8 cellular contexts compared by ENCODE assay signal in genomic region chr1:25432364-25432719, GRCh38. TPM values are rescaled to one million over a fixed set of nuclear protein-coding genes. Genes with fewer than 3 reads are reported as not detected.
DNase-seq lines count a peak whose midpoint lies in the region; ATAC-seq and TF ChIP-seq lines count a peak whose summit lies in the region.

No MANE protein-coding gene starts in this region.

- no peak for TF ChIP-seq POLR2A in stomach (IDR thresholded peaks at IDR 0.05)

- peaks cover 22% of the 10 kb centered on the region for H3K27me3 ChIP-seq in iPS-20b (ENCODE audit: insufficient read depth, low read length)
- H3K27me3 ChIP-seq in stomach = no peaks in the 10 kb centered on the region

- H3K27me3 Mint-ChIP-seq in activated CD8-positive, alpha-beta memory T cell treated with anti-CD3 and anti-CD28 coated beads, Interleukin-2, amount 10 ng/mL, durations not matched to agents 7 days and 5 days = no peaks in the 10 kb centered on the region
- H3K27me3 Mint-ChIP-seq in activated T-helper 17 cell treated with anti-CD3 and anti-CD28 coated beads, Interleukin-2, amount 50 U/mL, for 72 hours = no peaks in the 10 kb centered on the region

- intact Hi-C loops in stomach (cut with DNase I; ENCODE audit: low total_unique reads) = no loop called here

- peaks cover 3% of the 10 kb centered on the region for H3K36me3 Mint-ChIP-seq in activated CD8-positive, alpha-beta memory T cell treated with anti-CD3 and anti-CD28 coated beads, Interleukin-2, amount 10 ng/mL, durations not matched to agents 7 days and 5 days
- H3K36me3 Mint-ChIP-seq in activated T-helper 17 cell treated with anti-CD3 and anti-CD28 coated beads, Interleukin-2, amount 50 U/mL, for 72 hours (ENCODE audit: low read depth) = peaks cover 28% of the 10 kb centered on the region

- H3K4me3 ChIP-seq in iPS-20b (ENCODE audit: low read length) (peak overlapping the region; percentile 83), stomach (peak overlapping the region; percentile 92 to 95 (median 94))

- CTCF ChIA-PET in activated CD8-positive, alpha-beta memory T cell treated with anti-CD3 and anti-CD28 coated beads, Interleukin-2, amount 10 ng/mL, durations not matched to agents 7 days and 5 days (lab: Charles Lee) = interaction anchor here (0.7 to 1.4 kb wide), 2 partner anchors 18 to 416 kb away, joined by 3 to 4 read pairs; no protein-coding TSS in a partner anchor

- no peak for DNase-seq in activated CD8-positive, alpha-beta memory T cell treated with anti-CD3 and anti-CD28 coated beads, Interleukin-2, amount 10 ng/mL, durations not matched to agents 7 days and 5 days
- no peak for DNase-seq in activated CD8-positive, alpha-beta memory T cell treated with anti-CD3 and anti-CD28 coated beads, Interleukin-2, amount 50 U/mL, for 48 hours
- DNase-seq in stomach = no peak
- DNase-seq in NOMO-1 (lab: John Stamatoyannopoulos, UW; ENCODE audit: unreplicated experiment in 2 of 2) = no peak
- DNase-seq in iPS-NIHi7 (ENCODE audit: extremely low spot score) = no peak
- DNase-seq in CD1c-positive myeloid dendritic cell (ENCODE audit: extremely low spot score) = no peak

- no peak overlapping the region for H3K27ac Mint-ChIP-seq in activated CD8-positive, alpha-beta memory T cell treated with anti-CD3 and anti-CD28 coated beads, Interleukin-2, amount 10 ng/mL, durations not matched to agents 7 days and 5 days
- H3K27ac Mint-ChIP-seq in activated T-helper 17 cell treated with anti-CD3 and anti-CD28 coated beads, Interleukin-2, amount 50 U/mL, for 72 hours = peak overlapping the region; percentile 87

- no peak for ATAC-seq in activated CD8-positive, alpha-beta memory T cell treated with anti-CD3 and anti-CD28 coated beads, Interleukin-2, amount 10 ng/mL, durations not matched to agents 7 days and 5 days
- no peak for ATAC-seq in activated T-helper 17 cell treated with anti-CD3 and anti-CD28 coated beads, Interleukin-2, amount 50 U/mL, for 72 hours (replicated peaks)

- WGBS in stomach, 5 donors = 18 to 31% (median 22%) methylated on average over 2 of the region's 2 CpGs

- H3K4me3 Mint-ChIP-seq in activated CD8-positive, alpha-beta memory T cell treated with anti-CD3 and anti-CD28 coated beads, Interleukin-2, amount 10 ng/mL, durations not matched to agents 7 days and 5 days = peak overlapping the region; percentile 76
- peak overlapping the region; percentile 71 for H3K4me3 Mint-ChIP-seq in activated T-helper 17 cell treated with anti-CD3 and anti-CD28 coated beads, Interleukin-2, amount 50 U/mL, for 72 hours

- peaks cover 54% of the 10 kb centered on the region for H3K4me1 Mint-ChIP-seq in activated CD8-positive, alpha-beta memory T cell treated with anti-CD3 and anti-CD28 coated beads, Interleukin-2, amount 10 ng/mL, durations not matched to agents 7 days and 5 days
- peaks cover 36% of the 10 kb centered on the region for H3K4me1 Mint-ChIP-seq in activated T-helper 17 cell treated with anti-CD3 and anti-CD28 coated beads, Interleukin-2, amount 50 U/mL, for 72 hours

- no peak for TF ChIP-seq CTCF in stomach (IDR thresholded peaks at IDR 0.05)

- TF ChIP-seq EP300 in stomach (IDR thresholded peaks at IDR 0.05) = no peak

- H3K36me3 ChIP-seq in iPS-20b (ENCODE audit: insufficient read depth, low read depth, low read length) (no peaks in the 10 kb centered on the region), stomach (peaks cover 0 to under 1% (median 0%) of the 10 kb centered on the region in 4 donors)

- peaks cover 5% of the 10 kb centered on the region; the same call in 1 of the 2 replicates for H3K4me1 ChIP-seq in iPS-20b (ENCODE audit: insufficient read depth, low read length)
- H3K4me1 ChIP-seq in stomach = peaks cover 40 to 62% (median 53%) of the 10 kb centered on the region in 4 donors

- H3K9ac ChIP-seq in iPS-20b (ENCODE audit: low read depth, low read length) = no peak overlapping the region

- H3K9me3 Mint-ChIP-seq in activated CD8-positive, alpha-beta memory T cell treated with anti-CD3 and anti-CD28 coated beads, Interleukin-2, amount 10 ng/mL, durations not matched to agents 7 days and 5 days (ENCODE audit: low read depth) = no peaks in the 10 kb centered on the region
- no peaks in the 10 kb centered on the region for H3K9me3 Mint-ChIP-seq in activated T-helper 17 cell treated with anti-CD3 and anti-CD28 coated beads, Interleukin-2, amount 50 U/mL, for 72 hours

- H3K27ac ChIP-seq in iPS-20b (ENCODE audit: low read length) (no peak overlapping the region), stomach (peak overlapping the region in 2 of 5 donors; percentile 60 to 96)

- H3K9me3 ChIP-seq in iPS-20b (ENCODE audit: insufficient read depth, low read depth, low read length) (no peaks in the 10 kb centered on the region), stomach (no peaks in the 10 kb centered on the region)

RNA-seq across cellular contexts. Expression of gene MACO1, which starts 1.6 kb away (rescaled TPM):
- 10 to 100 TPM; 13.0 to 15.7 TPM for total RNA-seq in activated CD8-positive, alpha-beta memory T cell treated with anti-CD3 and anti-CD28 coated beads, Interleukin-2, amount 10 ng/mL, durations not matched to agents 7 days and 5 days
- 10 to 100 TPM; 12.4 to 18.8 TPM for total RNA-seq in activated T-helper 17 cell treated with anti-CD3 and anti-CD28 coated beads, Interleukin-2, amount 50 U/mL, for 72 hours
- 10 to 100 TPM in 4 of 5 donors, 1 to 10 TPM in 1; 4.9 to 19.8 (median 14.8) TPM for total RNA-seq in stomach
- 1 to 10 TPM; 5.4 to 9.3 (median 5.7) TPM for polyA plus RNA-seq in stomach

RNA-seq across cellular contexts. Expression of gene RHCE, which starts 11.7 kb away (rescaled TPM):
- not detected for total RNA-seq in activated CD8-positive, alpha-beta memory T cell treated with anti-CD3 and anti-CD28 coated beads, Interleukin-2, amount 10 ng/mL, durations not matched to agents 7 days and 5 days
- 1 to 10 TPM in 1 of 2 donors, not detected in 1; 1.3 TPM for total RNA-seq in activated T-helper 17 cell treated with anti-CD3 and anti-CD28 coated beads, Interleukin-2, amount 50 U/mL, for 72 hours
- total RNA-seq in stomach = 1 to 10 TPM in 1 of 5 donors, not detected in 4; 2.9 TPM
- under 1 TPM in 1 of 3 donors, not detected in 2; 0.13 TPM for polyA plus RNA-seq in stomach
